ENCODE assay signal across 8 cellular contexts in the genomic region with DNA sequence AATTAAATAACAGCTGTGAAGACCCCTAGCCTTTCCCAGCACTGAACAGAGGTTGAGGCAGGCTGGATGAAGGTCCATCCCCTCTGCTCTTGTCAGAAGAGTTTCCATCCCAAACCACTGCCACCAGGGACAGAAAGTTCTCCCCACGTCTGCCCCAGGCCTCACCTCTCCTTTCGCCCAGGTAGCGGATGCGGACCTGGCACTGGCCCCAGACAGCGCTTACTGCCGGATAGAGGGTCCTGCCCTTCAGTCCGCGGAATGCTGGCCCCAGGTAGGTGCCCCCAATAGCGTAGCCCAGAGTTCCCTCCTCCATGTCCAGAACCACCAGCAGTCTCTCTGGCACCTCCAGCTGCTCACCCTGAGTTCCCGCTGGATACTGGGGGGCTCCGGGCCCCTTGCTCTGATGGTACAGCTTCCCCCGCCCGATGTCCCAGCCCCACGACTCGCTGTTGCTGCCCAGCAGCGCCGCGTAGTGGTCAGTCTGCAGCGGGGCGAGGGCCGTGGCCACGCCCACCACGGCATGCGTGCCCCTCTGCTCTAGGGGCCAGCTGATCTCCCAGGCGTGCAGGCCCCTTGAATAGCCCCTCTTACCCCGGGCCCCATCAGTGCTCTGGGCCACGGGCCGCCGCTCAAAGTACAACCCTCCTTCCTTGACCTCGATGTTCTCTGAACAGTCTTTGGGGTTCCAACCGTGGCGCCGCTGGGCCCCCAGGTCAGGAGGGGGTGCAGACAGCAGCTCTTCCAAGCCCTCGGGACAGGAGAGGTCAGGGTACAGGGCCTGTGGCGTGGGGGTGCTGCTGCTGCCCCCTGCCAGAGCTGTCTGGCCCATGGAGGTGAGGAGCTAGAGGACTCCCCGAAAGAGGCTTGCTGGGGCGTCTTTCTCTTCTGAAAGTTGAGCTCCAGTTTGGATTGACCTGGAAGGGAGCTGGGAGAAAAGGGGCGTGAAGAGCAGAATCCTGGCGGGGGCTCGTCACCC. TPM values are rescaled to one million over a fixed set of nuclear protein-coding genes. Genes with fewer than 3 reads are reported as not detected.
DNase-seq lines count a peak whose midpoint lies in the region; ATAC-seq and TF ChIP-seq lines count a peak whose summit lies in the region.

No MANE protein-coding gene starts in this region.

- H4K20me1 ChIP-seq in PC-3 (ENCODE audit: low read length), result peaks cover 23% of the 10 kb centered on the region

- CTCF ChIA-PET in PC-3 (lab: Charles Lee), result interaction anchor here (0.5 to 1.9 kb wide), 7 partner anchors 11 to 207 kb away, joined by 3 to 12 read pairs (median 5); a partner anchor contains a TSS

- POLR2A ChIA-PET in PC-3 (lab: Charles Lee; ENCODE audit: unreplicated experiment), result interaction anchor here (0.5 to 1.1 kb wide), 6 partner anchors 10 to 338 kb away, joined by 3 to 22 read pairs (median 7); a partner anchor contains a TSS

- intact Hi-C loops in PC-3 (cut with micrococcal nuclease), result loop anchor here (1.0 kb wide), 1 partner anchor 19 kb away; no protein-coding TSS in a partner anchor
- intact Hi-C loops in natural killer cell (cut with micrococcal nuclease), result loop anchor here (1.0 to 2.0 kb wide), 8 partner anchors 19 to 146 kb away; a partner anchor contains a TSS

- DNase-seq in NCI-H1417 (lab: John Stamatoyannopoulos, UW), result peak; percentile 76 to 82 (median 80)
- DNase-seq in NCI-H1417 treated with DMSO at 0.1 percent for 48 hours (lab: John Stamatoyannopoulos, UW), result no peak
- DNase-seq in HL-60 (ENCODE audit: low read depth in 1 of 2, low spot score in 1 of 2), result peak; percentile 56 to 79
- peak; percentile 82 for DNase-seq in PC-3
- peak; percentile 67 to 75 for DNase-seq in activated T-helper 1 cell treated with anti-CD3 and anti-CD28 coated beads, Interleukin-2, amount 50 U/mL, for 16 hours (ENCODE audit: low read depth in 1 of 2, low spot score in 1 of 2)
- DNase-seq in fibroblast of mammary gland (ENCODE audit: low read depth), result peak; percentile 62
- peak; percentile 89 for DNase-seq in natural killer cell
- peak; percentile 51 to 83 (median 76) for DNase-seq in stimulated activated naive CD4-positive, alpha-beta T cell (lab: John Stamatoyannopoulos, UW)

- no peaks in the 10 kb centered on the region for H3K9me3 ChIP-seq in PC-3 (ENCODE audit: low read length)

- H3K27ac Mint-ChIP-seq in natural killer cell, result peak overlapping the region; percentile 87 to 94

- ATAC-seq in PC-3 (peak; percentile 45), natural killer cell (peak; percentile 47 to 65 (median 48))

- peak; percentile 71 for TF ChIP-seq CTCF in HL-60 (IDR thresholded peaks at IDR 0.05; ENCODE audit: insufficient read depth, low read length)
- TF ChIP-seq CTCF in PC-3 (conservative IDR thresholded peaks at IDR 0.05; ENCODE audit: low read depth, low read length), result peak; percentile 78
- peak; percentile 85 for TF ChIP-seq CTCF in fibroblast of mammary gland (conservative IDR thresholded peaks at IDR 0.05; ENCODE audit: control insufficient read depth, insufficient read depth, low read depth, low read length)
- peak; percentile 93 for TF ChIP-seq CTCF in natural killer cell (IDR thresholded peaks at IDR 0.05)

- H3K27me3 ChIP-seq in HL-60 (ENCODE audit: insufficient read depth, poor library complexity, severe bottlenecking), result no peaks in the 10 kb centered on the region
- H3K27me3 ChIP-seq in PC-3 (ENCODE audit: low read length), result no peaks in the 10 kb centered on the region

- no peak overlapping the region for H2AFZ ChIP-seq in PC-3 (ENCODE audit: low read length)

- H3K4me2 ChIP-seq in PC-3 (ENCODE audit: low read length), result peak overlapping the region; percentile 98

- H3K27ac ChIP-seq in HL-60 (replicated peaks) (peak overlapping the region; percentile 76), PC-3 (ENCODE audit: low read length) (0 out of 2 replicates have a peak overlapping the region, but pooled peaks have one; percentile 28)

- H3F3A ChIP-seq in PC-3 (ENCODE audit: low read length, unreplicated experiment), result peaks cover 3% of the 10 kb centered on the region

- no peaks in the 10 kb centered on the region for H3K9me2 ChIP-seq in PC-3 (replicated peaks; ENCODE audit: low read length)

- no peaks in the 10 kb centered on the region for H3K27me3 Mint-ChIP-seq in natural killer cell (ENCODE audit: low read depth in 2 of 2)

- H3K36me3 Mint-ChIP-seq in natural killer cell, result no peaks in the 10 kb centered on the region

- H3K4me1 ChIP-seq in PC-3 (ENCODE audit: insufficient read depth, low read length), result peaks cover 31% of the 10 kb centered on the region

- BruUV-seq in PC-3 (replicated peaks; lab: Mats Ljungman, UMichigan), result TSS peak; percentile 71

- H3K4me3 Mint-ChIP-seq in natural killer cell, result peak overlapping the region; percentile 93

- no peaks in the 10 kb centered on the region for H3K9me3 Mint-ChIP-seq in natural killer cell

- peaks cover 23% of the 10 kb centered on the region for H3K36me3 ChIP-seq in PC-3 (ENCODE audit: low read depth, low read length)

- H3K79me2 ChIP-seq in PC-3 (ENCODE audit: low read length), result peaks cover 32% of the 10 kb centered on the region

- peak overlapping the region; percentile 78 for H3K4me3 ChIP-seq in HL-60 (replicated peaks; ENCODE audit: insufficient read depth, low read length)
- peak overlapping the region; percentile 78 for H3K4me3 ChIP-seq in PC-3 (ENCODE audit: low read length)
- H3K4me3 ChIP-seq in fibroblast of mammary gland (ENCODE audit: control insufficient read depth, low read depth, low read length), result peak overlapping the region; percentile 82

- H3K4me1 Mint-ChIP-seq in natural killer cell, result peaks cover 44 to 61% of the 10 kb centered on the region in 2 donors

- H3K9ac ChIP-seq in PC-3 (ENCODE audit: low read length), result peak overlapping the region; percentile 74

RNA-seq across cellular contexts. Expression of a gene that starts 0.7 kb away (rescaled TPM):
- 8.4 and 9.2 TPM in 2 replicates for total RNA-seq in PC-3 (2014; rRNA removed)
- total RNA-seq in natural killer cell, result 10 to 100 TPM in 1 of 3 donors, 1 to 10 TPM in 2; 8.1 to 19.1 (median 8.4) TPM

RNA-seq across cellular contexts. Expression of a gene that starts 5.0 kb away (rescaled TPM):
- 1,259 and 1,708 TPM in 2 replicates for total RNA-seq in PC-3 (2014; rRNA removed)
- total RNA-seq in natural killer cell, result 100 to 1,000 TPM; 167 to 196 (median 189) TPM

RNA-seq across cellular contexts. Expression of a gene that starts 20.4 kb away (rescaled TPM):
- total RNA-seq in PC-3 (2014; rRNA removed) (107 and 113 TPM in 2 replicates), natural killer cell (10 to 100 TPM; 48.3 to 67.2 (median 57.2) TPM)

RNA-seq across cellular contexts. Expression of a gene that starts 21.3 kb away (rescaled TPM):
- total RNA-seq in PC-3 (2014; rRNA removed) (52.1 and 92.0 TPM in 2 replicates), natural killer cell (1 to 10 TPM; 1.4 to 3.3 (median 1.4) TPM)

RNA-seq across cellular contexts. Expression of a gene that starts 31.6 kb away (rescaled TPM):
- total RNA-seq in PC-3 (2014; rRNA removed), result 1.8 TPM in 1 of 2 replicates, not detected in the other
- total RNA-seq in natural killer cell, result not detected
